Comparison of ENCODE assay signal across 8 cellular contexts in genomic region chr14:64506751-64507150, GRCh38. TPM values are rescaled to one million over a fixed set of nuclear protein-coding genes. Genes with fewer than 3 reads are reported as not detected.
A peak's percentile ranks its signal among the peaks of the same experiment; 100 is the strongest.
DNase-seq lines count a peak whose midpoint lies in the region; ATAC-seq and TF ChIP-seq lines count a peak whose summit lies in the region.

No MANE protein-coding gene starts in this region.

- no peak for DNase-seq in T-helper 2 cell treated with Interferon-gamma antibody and Interleukin-4, amounts not matched to agents 5 μg/mL and 100 μg/mL, for 36 hours (ENCODE audit: low spot score)
- DNase-seq in T-helper 2 cell, result no peak
- peak in 1 of 2 donors; percentile 13 for DNase-seq in foreskin keratinocyte
- DNase-seq in stimulated activated naive B cell treated with anti-CD40 and anti-IgM and Interleukin-4, amounts not matched to agents 10 μg/mL and 1 μg/mL and 100 μg/mL, for 72 hours, result no peak
- no peak for DNase-seq in HEK293T (ENCODE audit: extremely low spot score)

- POLR2A ChIA-PET in HEK293T (lab: Yijun Ruan, JAX), result no interaction called here

- H3K36me3 Mint-ChIP-seq in T-helper 2 cell treated with Interferon-gamma antibody and Interleukin-4, amounts not matched to agents 5 μg/mL and 100 μg/mL, for 36 hours (ENCODE audit: low read depth), result peaks cover 42% of the 10 kb centered on the region
- H3K36me3 Mint-ChIP-seq in stimulated activated naive B cell treated with anti-CD40 and anti-IgM and Interleukin-4, amounts not matched to agents 10 μg/mL and 1 μg/mL and 100 μg/mL, for 72 hours, result peaks cover 15 to 26% of the 10 kb centered on the region in 2 donors

- CTCF ChIA-PET in HEK293T (lab: Yijun Ruan, JAX), result no interaction called here

- no peaks in the 10 kb centered on the region for H3K27me3 ChIP-seq in foreskin keratinocyte

- peaks cover 43% of the 10 kb centered on the region for H3K4me1 ChIP-seq in foreskin keratinocyte

- TF ChIP-seq CTCF in WI38 (IDR thresholded peaks at IDR 0.05; ENCODE audit: low read depth, low read length), result no peak
- TF ChIP-seq CTCF in foreskin keratinocyte (conservative IDR thresholded peaks at IDR 0.05), result no peak

- H3K27ac ChIP-seq in foreskin keratinocyte, result peak overlapping the region; percentile 80

- peaks cover 63% of the 10 kb centered on the region for H3K4me1 Mint-ChIP-seq in T-helper 2 cell treated with Interferon-gamma antibody and Interleukin-4, amounts not matched to agents 5 μg/mL and 100 μg/mL, for 36 hours (ENCODE audit: low read depth)
- H3K4me1 Mint-ChIP-seq in stimulated activated naive B cell treated with anti-CD40 and anti-IgM and Interleukin-4, amounts not matched to agents 10 μg/mL and 1 μg/mL and 100 μg/mL, for 72 hours, result peaks cover 54 to 80% of the 10 kb centered on the region in 2 donors

- ATAC-seq in foreskin keratinocyte (no peak), GM19463 (IDR thresholded peaks at IDR 0.05; ENCODE audit: unreplicated experiment) (no peak), GM21447 (IDR thresholded peaks at IDR 0.05; ENCODE audit: unreplicated experiment) (no peak)
- ATAC-seq in stimulated activated naive B cell treated with anti-CD40 and anti-IgM and Interleukin-4, amounts not matched to agents 10 μg/mL and 1 μg/mL and 100 μg/mL, for 72 hours (replicated peaks), result no peak

- no peaks in the 10 kb centered on the region for H3K9me3 Mint-ChIP-seq in T-helper 2 cell treated with Interferon-gamma antibody and Interleukin-4, amounts not matched to agents 5 μg/mL and 100 μg/mL, for 36 hours
- H3K9me3 Mint-ChIP-seq in stimulated activated naive B cell treated with anti-CD40 and anti-IgM and Interleukin-4, amounts not matched to agents 10 μg/mL and 1 μg/mL and 100 μg/mL, for 72 hours, result no peaks in the 10 kb centered on the region

- H3K27me3 Mint-ChIP-seq in T-helper 2 cell treated with Interferon-gamma antibody and Interleukin-4, amounts not matched to agents 5 μg/mL and 100 μg/mL, for 36 hours (ENCODE audit: low read depth), result peaks cover 2% of the 10 kb centered on the region
- no peaks in the 10 kb centered on the region for H3K27me3 Mint-ChIP-seq in stimulated activated naive B cell treated with anti-CD40 and anti-IgM and Interleukin-4, amounts not matched to agents 10 μg/mL and 1 μg/mL and 100 μg/mL, for 72 hours

- peak overlapping the region; percentile 72 for H3K4me3 ChIP-seq in WI38 (ENCODE audit: low read depth, low read length)

- H3K27ac Mint-ChIP-seq in T-helper 2 cell treated with Interferon-gamma antibody and Interleukin-4, amounts not matched to agents 5 μg/mL and 100 μg/mL, for 36 hours, result peak overlapping the region; percentile 100
- peak overlapping the region; percentile 100 for H3K27ac Mint-ChIP-seq in stimulated activated naive B cell treated with anti-CD40 and anti-IgM and Interleukin-4, amounts not matched to agents 10 μg/mL and 1 μg/mL and 100 μg/mL, for 72 hours

- H3K4me3 Mint-ChIP-seq in T-helper 2 cell treated with Interferon-gamma antibody and Interleukin-4, amounts not matched to agents 5 μg/mL and 100 μg/mL, for 36 hours, result peak overlapping the region; percentile 94
- peak overlapping the region; percentile 85 to 100 for H3K4me3 Mint-ChIP-seq in stimulated activated naive B cell treated with anti-CD40 and anti-IgM and Interleukin-4, amounts not matched to agents 10 μg/mL and 1 μg/mL and 100 μg/mL, for 72 hours

TF ChIP-seq in HEK293T, 16 proteins besides CTCF, POLR2A, EP300 and RAD21:
- TF ChIP-seq L3MBTL2 (conservative IDR thresholded peaks at IDR 0.05) (no peak), NFRKB (IDR thresholded peaks at IDR 0.05) (no peak), HDGF (IDR thresholded peaks at IDR 0.05; ENCODE audit: borderline replicate concordance) (no peak), SP1 (IDR thresholded peaks at IDR 0.05) (no peak), ZNF384 (IDR thresholded peaks at IDR 0.05) (no peak), FOXK2 (IDR thresholded peaks at IDR 0.05) (no peak), ELF4 (IDR thresholded peaks at IDR 0.05) (no peak)
- TF ChIP-seq, protein P1, sequence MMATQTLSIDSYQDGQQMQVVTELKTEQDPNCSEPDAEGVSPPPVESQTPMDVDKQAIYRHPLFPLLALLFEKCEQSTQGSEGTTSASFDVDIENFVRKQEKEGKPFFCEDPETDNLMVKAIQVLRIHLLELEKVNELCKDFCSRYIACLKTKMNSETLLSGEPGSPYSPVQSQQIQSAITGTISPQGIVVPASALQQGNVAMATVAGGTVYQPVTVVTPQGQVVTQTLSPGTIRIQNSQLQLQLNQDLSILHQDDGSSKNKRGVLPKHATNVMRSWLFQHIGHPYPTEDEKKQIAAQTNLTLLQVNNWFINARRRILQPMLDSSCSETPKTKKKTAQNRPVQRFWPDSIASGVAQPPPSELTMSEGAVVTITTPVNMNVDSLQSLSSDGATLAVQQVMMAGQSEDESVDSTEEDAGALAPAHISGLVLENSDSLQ (IDR thresholded peaks at IDR 0.05), result no peak

RNA-seq across cellular contexts. Expression of gene ZBTB1, which starts 2.2 kb away (rescaled TPM):
- 28.4 and 34.3 TPM in 2 replicates for total RNA-seq in foreskin keratinocyte
- 6.1 and 6.9 TPM in 2 replicates for polyA plus RNA-seq in foreskin keratinocyte

RNA-seq across cellular contexts. Expression of gene ZBTB25, which starts 3.1 kb away (rescaled TPM):
- 7.1 TPM in 2 replicates for total RNA-seq in foreskin keratinocyte
- polyA plus RNA-seq in foreskin keratinocyte, result 2.1 and 3.2 TPM in 2 replicates

RNA-seq across cellular contexts. Expression of gene HSPA2, which starts 33.8 kb away (rescaled TPM):
- total RNA-seq in foreskin keratinocyte, result 23.1 and 33.2 TPM in 2 replicates
- 13.6 and 22.1 TPM in 2 replicates for polyA plus RNA-seq in foreskin keratinocyte

RNA-seq across cellular contexts. Expression of gene AKAP5, which starts 41.5 kb away (rescaled TPM):
- total RNA-seq in foreskin keratinocyte, result 0.10 and 0.11 TPM in 2 replicates
- 0.01 and 0.02 TPM in 2 replicates for polyA plus RNA-seq in foreskin keratinocyte

RNA-seq across cellular contexts. Expression of gene PPP1R36, which starts 43.0 kb away (rescaled TPM):
- 0.88 and 0.99 TPM in 2 replicates for total RNA-seq in foreskin keratinocyte
- polyA plus RNA-seq in foreskin keratinocyte, result 0.39 and 0.41 TPM in 2 replicates
